ENCODE assay signal across 17 cellular contexts in the genomic region with DNA sequence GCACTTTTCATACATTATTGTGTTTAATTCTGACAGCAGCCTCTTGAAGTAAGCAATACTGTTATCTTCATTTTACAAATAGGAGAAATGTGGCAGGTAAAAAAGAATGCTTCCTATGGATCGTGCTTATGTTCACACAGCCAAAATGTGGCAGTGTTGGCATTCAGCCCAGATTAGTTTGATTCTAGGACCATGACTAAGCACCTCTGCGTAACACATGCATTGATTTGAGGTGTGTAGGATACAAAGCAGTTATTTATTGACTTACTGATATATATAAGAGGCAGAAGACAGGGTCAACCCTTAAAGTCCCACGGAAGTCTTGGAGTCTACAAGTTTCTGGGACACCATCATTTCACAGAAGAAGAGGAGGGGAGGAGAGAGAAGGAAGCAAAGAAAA.
DNase-seq lines count a peak whose midpoint lies in the region; ATAC-seq, FAIRE-seq and TF ChIP-seq lines count a peak whose summit lies in the region.
"Had no signal": no experiment of that assay in that cellular context is flagged by ENCODE, and none has a peak within 500 bp of the region (broad histone marks: within the 10 kb centered on the region; RNA-seq: fewer than 3 reads in every experiment).

No MANE protein-coding gene starts in this region.

- H3K27me3 ChIP-seq in astrocyte (ENCODE audit: insufficient read depth, low read length), result no peaks in the 10 kb centered on the region
- H3K27me3 ChIP-seq: pancreas had no signal

- H3K4me1 Mint-ChIP-seq in Calu3 (ENCODE audit: low read depth, unreplicated experiment), result peaks cover 23% of the 10 kb centered on the region
- H3K4me1 Mint-ChIP-seq in astrocyte (ENCODE audit: low read depth, unreplicated experiment), result peaks cover 16% of the 10 kb centered on the region
- H3K4me1 Mint-ChIP-seq in naive thymus-derived CD8-positive, alpha-beta T cell, result no peaks in the 10 kb centered on the region
- H3K4me1 Mint-ChIP-seq: CD4-positive, CD25-positive, alpha-beta regulatory T cell; T-cell had no signal

- TF ChIP-seq CTCF in Calu3 (IDR thresholded peaks at IDR 0.05; ENCODE audit: unreplicated experiment) (no peak), astrocyte (IDR thresholded peaks at IDR 0.05; ENCODE audit: insufficient read depth, low read depth, low read length) (no peak)

- H4K20me1 ChIP-seq in astrocyte (ENCODE audit: insufficient read depth, low read length), result no peaks in the 10 kb centered on the region

- no TSS peak for BruUV-seq in Calu3 (replicated peaks; lab: Mats Ljungman, UMichigan)

- DNase-seq in Calu3 (peak; percentile 74), HS-5 (ENCODE audit: low read depth) (peak; percentile 89), astrocyte (ENCODE audit: low read depth) (peak; percentile 90), kidney tubule cell (ENCODE audit: low spot score) (peak; percentile 70), HCEC 1CT (no peak)
- no peak for DNase-seq in naive thymus-derived CD8-positive, alpha-beta T cell
- DNase-seq: activated T-cell treated with anti-CD3 and anti-CD28 coated beads, Interleukin-2, amount 50 U/mL, for 72 hours; CD4-positive, CD25-positive, alpha-beta regulatory T cell; NCI-H1048; NCI-H526; pancreas; stimulated activated CD4-positive, alpha-beta T cell treated with anti-CD3 and anti-CD28 coated beads, Interleukin-2, amount 100 ng/mL, for 48 hours; T-cell had no signal

- H3K4me3 Mint-ChIP-seq in Calu3 (ENCODE audit: low read depth, unreplicated experiment) (peak overlapping the region; percentile 15), astrocyte (ENCODE audit: unreplicated experiment) (no peak overlapping the region)
- H3K4me3 Mint-ChIP-seq in naive thymus-derived CD8-positive, alpha-beta T cell, result no peak overlapping the region
- H3K4me3 Mint-ChIP-seq: activated T-cell treated with anti-CD3 and anti-CD28 coated beads, Interleukin-2, amount 50 U/mL, for 72 hours; brain; CD4-positive, CD25-positive, alpha-beta regulatory T cell; stimulated activated naive CD8-positive, alpha-beta T cell treated with anti-CD3 and anti-CD28 coated beads, Interleukin-15, Interleukin-2, amounts not matched to agents 100 ng/mL and 50 ng/mL, for 24 hours; T-cell had no signal

- peak overlapping the region; percentile 86 for H3K27ac Mint-ChIP-seq in Calu3 (ENCODE audit: unreplicated experiment)
- peak overlapping the region; percentile 95 for H3K27ac Mint-ChIP-seq in astrocyte (ENCODE audit: unreplicated experiment)
- no peak overlapping the region for H3K27ac Mint-ChIP-seq in naive thymus-derived CD8-positive, alpha-beta T cell
- H3K27ac Mint-ChIP-seq: activated T-cell treated with anti-CD3 and anti-CD28 coated beads, Interleukin-2, amount 50 U/mL, for 72 hours; CD4-positive, CD25-positive, alpha-beta regulatory T cell; stimulated activated naive CD8-positive, alpha-beta T cell treated with anti-CD3 and anti-CD28 coated beads, Interleukin-15, Interleukin-2, amounts not matched to agents 100 ng/mL and 50 ng/mL, for 24 hours; T-cell had no signal

- no peaks in the 10 kb centered on the region for H3K79me2 ChIP-seq in astrocyte (ENCODE audit: insufficient read depth, low read length)

- H3K9me3 ChIP-seq in astrocyte (ENCODE audit: insufficient read depth, low read depth, low read length), result no peaks in the 10 kb centered on the region
- H3K9me3 ChIP-seq: pancreas had no signal

- H3K27me3 Mint-ChIP-seq in Calu3 (ENCODE audit: unreplicated experiment) (no peaks in the 10 kb centered on the region), astrocyte (ENCODE audit: low read depth, unreplicated experiment) (no peaks in the 10 kb centered on the region)
- H3K27me3 Mint-ChIP-seq in naive thymus-derived CD8-positive, alpha-beta T cell, result no peaks in the 10 kb centered on the region
- H3K27me3 Mint-ChIP-seq: CD4-positive, CD25-positive, alpha-beta regulatory T cell; stimulated activated naive CD8-positive, alpha-beta T cell treated with anti-CD3 and anti-CD28 coated beads, Interleukin-15, Interleukin-2, amounts not matched to agents 100 ng/mL and 50 ng/mL, for 24 hours; T-cell had no signal

- peaks cover 3% of the 10 kb centered on the region for H3K9me3 Mint-ChIP-seq in Calu3 (ENCODE audit: low read depth, unreplicated experiment)
- H3K9me3 Mint-ChIP-seq in astrocyte (ENCODE audit: unreplicated experiment), result no peaks in the 10 kb centered on the region
- peaks cover 0 to 17% (median 9%) of the 10 kb centered on the region in 9 donors for H3K9me3 Mint-ChIP-seq in naive thymus-derived CD8-positive, alpha-beta T cell
- H3K9me3 Mint-ChIP-seq: brain had no signal

- POLR2A ChIA-PET in naive thymus-derived CD8-positive, alpha-beta T cell (lab: Charles Lee), result no interaction called here

- no peaks in the 10 kb centered on the region for H3K36me3 Mint-ChIP-seq in Calu3 (ENCODE audit: insufficient read depth, unreplicated experiment)
- H3K36me3 Mint-ChIP-seq in astrocyte (ENCODE audit: low read depth, unreplicated experiment), result no peaks in the 10 kb centered on the region
- H3K36me3 Mint-ChIP-seq in naive thymus-derived CD8-positive, alpha-beta T cell, result no peaks in the 10 kb centered on the region
- H3K36me3 Mint-ChIP-seq: brain; CD4-positive, CD25-positive, alpha-beta regulatory T cell; T-cell had no signal

- CTCF ChIA-PET in Calu3 (lab: Charles Lee), result no interaction called here

- no peak overlapping the region for H3K27ac ChIP-seq in astrocyte (ENCODE audit: low read depth, low read length)
- H3K27ac ChIP-seq: pancreas had no signal

- no peak for FAIRE-seq in astrocyte (lab: Jason Lieb, UNC)
- FAIRE-seq: pancreas had no signal

- ATAC-seq in HG02870 (IDR thresholded peaks at IDR 0.05; ENCODE audit: unreplicated experiment), result no peak
- no peak for ATAC-seq in naive thymus-derived CD8-positive, alpha-beta T cell
- no peak for ATAC-seq in GM21447 (IDR thresholded peaks at IDR 0.05; ENCODE audit: unreplicated experiment)
- ATAC-seq: activated T-cell treated with anti-CD3 and anti-CD28 coated beads, Interleukin-2, amount 50 U/mL, for 72 hours; T-cell had no signal

- H3K9ac ChIP-seq in astrocyte (ENCODE audit: low read length), result no peak overlapping the region

- H3K4me3 ChIP-seq in astrocyte (ENCODE audit: insufficient read depth, low read depth, low read length), result no peak overlapping the region
- H3K4me3 ChIP-seq: pancreas had no signal

- no peaks in the 10 kb centered on the region for H3K36me3 ChIP-seq in astrocyte (ENCODE audit: insufficient read depth, low read length)
- H3K36me3 ChIP-seq: pancreas had no signal

- H3K4me2 ChIP-seq in astrocyte (ENCODE audit: low read length), result peak overlapping the region; percentile 57

- peak overlapping the region; percentile 2 for H2AFZ ChIP-seq in astrocyte (ENCODE audit: low read depth, low read length)

- intact Hi-C loops in Calu3 (cut with micrococcal nuclease; ENCODE audit: unreplicated experiment), result no loop called here

- peaks cover 7% of the 10 kb centered on the region for H3K4me1 ChIP-seq in astrocyte (ENCODE audit: insufficient read depth, low read length)
- H3K4me1 ChIP-seq: pancreas had no signal

Comparison
In these comparisons a context has a peak if more than half of its experiments do, and no peak if none do; other contexts are left out.
1. DNase-seq: peak in Calu3 (single experiment), HS-5 (single experiment), astrocyte (single experiment) and kidney tubule cell (single experiment); none in HCEC 1CT (single experiment) and naive thymus-derived CD8-positive, alpha-beta T cell (0 of 10).
2. H3K27ac Mint-ChIP-seq: peak in Calu3 (single experiment) and astrocyte (single experiment); none in naive thymus-derived CD8-positive, alpha-beta T cell (0 of 10).